In the genomic region with DNA sequence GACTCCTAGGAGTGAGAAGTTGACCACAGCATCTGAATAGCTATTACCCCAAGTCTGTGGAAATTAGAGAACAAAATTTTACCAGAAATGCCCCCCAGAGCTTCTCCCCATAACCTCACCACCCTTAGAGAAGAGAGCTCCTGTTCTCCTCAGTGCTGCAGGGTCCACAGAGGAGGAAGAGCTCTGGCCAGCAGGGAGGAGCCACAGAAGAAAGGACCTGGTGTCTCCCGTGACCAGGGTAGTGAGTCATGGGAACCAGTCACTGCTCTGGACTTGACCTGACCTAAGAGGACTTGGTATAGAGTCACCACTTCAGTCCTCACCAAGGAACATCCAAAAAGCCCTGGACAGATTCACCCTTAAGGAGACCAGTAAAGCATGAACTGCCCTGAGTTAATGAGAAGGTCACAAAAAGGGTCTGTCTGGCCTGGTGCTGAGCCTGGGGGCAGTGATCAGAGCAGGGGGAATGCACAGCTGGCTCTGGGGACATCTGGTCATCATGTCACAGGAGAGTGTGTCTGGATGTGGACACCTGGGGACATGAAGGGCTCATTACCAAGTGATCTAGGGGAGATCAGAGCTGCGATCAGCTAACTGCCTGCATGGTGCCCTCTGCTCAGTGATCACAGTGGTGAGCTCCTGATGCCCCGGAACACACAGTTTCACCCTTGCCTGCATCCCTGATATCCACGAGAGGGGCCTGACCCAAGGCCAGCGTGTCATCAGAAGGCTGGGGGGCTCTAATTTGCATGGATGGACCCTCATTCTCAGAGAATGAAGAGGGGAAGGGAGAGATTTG, we compare ENCODE assay signal across 1 cellular context.
TF ChIP-seq lines count a peak whose summit lies in the region.

No MANE protein-coding gene starts in this region.

TF ChIP-seq in K562, 482 proteins besides CTCF, POLR2A, EP300 and RAD21 (continued from another document and continues in another):
- TF ChIP-seq, protein P1, sequence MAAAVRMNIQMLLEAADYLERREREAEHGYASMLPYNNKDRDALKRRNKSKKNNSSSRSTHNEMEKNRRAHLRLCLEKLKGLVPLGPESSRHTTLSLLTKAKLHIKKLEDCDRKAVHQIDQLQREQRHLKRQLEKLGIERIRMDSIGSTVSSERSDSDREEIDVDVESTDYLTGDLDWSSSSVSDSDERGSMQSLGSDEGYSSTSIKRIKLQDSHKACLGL (CRISPR knock-in tag; IDR thresholded peaks at IDR 0.05; ENCODE audit: borderline replicate concordance, poor library complexity, severe bottlenecking), result no peak
- TF ChIP-seq CBX1 (IDR thresholded peaks at IDR 0.05; ENCODE audit: low read depth), result no peak
- TF ChIP-seq ADNP (tag; IDR thresholded peaks at IDR 0.05), result no peak
- TF ChIP-seq PTTG1 (tag; IDR thresholded peaks at IDR 0.05; ENCODE audit: low read depth), result no peak
- no peak for TF ChIP-seq CEBPG (CRISPR knock-in tag; IDR thresholded peaks at IDR 0.05)
- no peak for TF ChIP-seq CEBPG (tag; conservative IDR thresholded peaks at IDR 0.05 in 1 of 2, IDR thresholded peaks at IDR 0.05 in 1 of 2)
- TF ChIP-seq, protein P2, sequence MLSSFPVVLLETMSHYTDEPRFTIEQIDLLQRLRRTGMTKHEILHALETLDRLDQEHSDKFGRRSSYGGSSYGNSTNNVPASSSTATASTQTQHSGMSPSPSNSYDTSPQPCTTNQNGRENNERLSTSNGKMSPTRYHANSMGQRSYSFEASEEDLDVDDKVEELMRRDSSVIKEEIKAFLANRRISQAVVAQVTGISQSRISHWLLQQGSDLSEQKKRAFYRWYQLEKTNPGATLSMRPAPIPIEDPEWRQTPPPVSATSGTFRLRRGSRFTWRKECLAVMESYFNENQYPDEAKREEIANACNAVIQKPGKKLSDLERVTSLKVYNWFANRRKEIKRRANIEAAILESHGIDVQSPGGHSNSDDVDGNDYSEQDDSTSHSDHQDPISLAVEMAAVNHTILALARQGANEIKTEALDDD (IDR thresholded peaks at IDR 0.05), result peak; percentile 85
- no peak for TF ChIP-seq KDM1A (IDR thresholded peaks at IDR 0.05)
- no peak for TF ChIP-seq GTF2A2 (tag; IDR thresholded peaks at IDR 0.05)
- TF ChIP-seq, protein P3, sequence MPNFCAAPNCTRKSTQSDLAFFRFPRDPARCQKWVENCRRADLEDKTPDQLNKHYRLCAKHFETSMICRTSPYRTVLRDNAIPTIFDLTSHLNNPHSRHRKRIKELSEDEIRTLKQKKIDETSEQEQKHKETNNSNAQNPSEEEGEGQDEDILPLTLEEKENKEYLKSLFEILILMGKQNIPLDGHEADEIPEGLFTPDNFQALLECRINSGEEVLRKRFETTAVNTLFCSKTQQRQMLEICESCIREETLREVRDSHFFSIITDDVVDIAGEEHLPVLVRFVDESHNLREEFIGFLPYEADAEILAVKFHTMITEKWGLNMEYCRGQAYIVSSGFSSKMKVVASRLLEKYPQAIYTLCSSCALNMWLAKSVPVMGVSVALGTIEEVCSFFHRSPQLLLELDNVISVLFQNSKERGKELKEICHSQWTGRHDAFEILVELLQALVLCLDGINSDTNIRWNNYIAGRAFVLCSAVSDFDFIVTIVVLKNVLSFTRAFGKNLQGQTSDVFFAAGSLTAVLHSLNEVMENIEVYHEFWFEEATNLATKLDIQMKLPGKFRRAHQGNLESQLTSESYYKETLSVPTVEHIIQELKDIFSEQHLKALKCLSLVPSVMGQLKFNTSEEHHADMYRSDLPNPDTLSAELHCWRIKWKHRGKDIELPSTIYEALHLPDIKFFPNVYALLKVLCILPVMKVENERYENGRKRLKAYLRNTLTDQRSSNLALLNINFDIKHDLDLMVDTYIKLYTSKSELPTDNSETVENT (CRISPR knock-in tag; IDR thresholded peaks at IDR 0.05), result no peak
- TF ChIP-seq GATAD2B (IDR thresholded peaks at IDR 0.05; ENCODE audit: borderline replicate concordance), result no peak
- no peak for TF ChIP-seq LCOR (CRISPR knock-in tag; IDR thresholded peaks at IDR 0.05)
- no peak for TF ChIP-seq ZNF124 (CRISPR knock-in tag; IDR thresholded peaks at IDR 0.05)
- TF ChIP-seq ZNF324 (CRISPR knock-in tag; IDR thresholded peaks at IDR 0.05), result no peak
- no peak for TF ChIP-seq ASH1L (IDR thresholded peaks at IDR 0.05; ENCODE audit: borderline replicate concordance, low read depth, partially characterized antibody)
- TF ChIP-seq, protein P4, sequence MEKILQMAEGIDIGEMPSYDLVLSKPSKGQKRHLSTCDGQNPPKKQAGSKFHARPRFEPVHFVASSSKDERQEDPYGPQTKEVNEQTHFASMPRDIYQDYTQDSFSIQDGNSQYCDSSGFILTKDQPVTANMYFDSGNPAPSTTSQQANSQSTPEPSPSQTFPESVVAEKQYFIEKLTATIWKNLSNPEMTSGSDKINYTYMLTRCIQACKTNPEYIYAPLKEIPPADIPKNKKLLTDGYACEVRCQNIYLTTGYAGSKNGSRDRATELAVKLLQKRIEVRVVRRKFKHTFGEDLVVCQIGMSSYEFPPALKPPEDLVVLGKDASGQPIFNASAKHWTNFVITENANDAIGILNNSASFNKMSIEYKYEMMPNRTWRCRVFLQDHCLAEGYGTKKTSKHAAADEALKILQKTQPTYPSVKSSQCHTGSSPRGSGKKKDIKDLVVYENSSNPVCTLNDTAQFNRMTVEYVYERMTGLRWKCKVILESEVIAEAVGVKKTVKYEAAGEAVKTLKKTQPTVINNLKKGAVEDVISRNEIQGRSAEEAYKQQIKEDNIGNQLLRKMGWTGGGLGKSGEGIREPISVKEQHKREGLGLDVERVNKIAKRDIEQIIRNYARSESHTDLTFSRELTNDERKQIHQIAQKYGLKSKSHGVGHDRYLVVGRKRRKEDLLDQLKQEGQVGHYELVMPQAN (IDR thresholded peaks at IDR 0.05; ENCODE audit: borderline replicate concordance), result no peak
- TF ChIP-seq, protein P5, sequence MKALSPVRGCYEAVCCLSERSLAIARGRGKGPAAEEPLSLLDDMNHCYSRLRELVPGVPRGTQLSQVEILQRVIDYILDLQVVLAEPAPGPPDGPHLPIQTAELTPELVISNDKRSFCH (CRISPR knock-in tag; IDR thresholded peaks at IDR 0.05), result no peak
- TF ChIP-seq, protein P5 (tag; IDR thresholded peaks at IDR 0.05), result no peak
- TF ChIP-seq FOXJ2 (tag; IDR thresholded peaks at IDR 0.05), result no peak
- TF ChIP-seq, protein P6, sequence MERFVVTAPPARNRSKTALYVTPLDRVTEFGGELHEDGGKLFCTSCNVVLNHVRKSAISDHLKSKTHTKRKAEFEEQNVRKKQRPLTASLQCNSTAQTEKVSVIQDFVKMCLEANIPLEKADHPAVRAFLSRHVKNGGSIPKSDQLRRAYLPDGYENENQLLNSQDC (CRISPR knock-in tag; IDR thresholded peaks at IDR 0.05), result no peak
- no peak for TF ChIP-seq ZNF766 (CRISPR knock-in tag; conservative IDR thresholded peaks at IDR 0.05)
- TF ChIP-seq, protein P7, sequence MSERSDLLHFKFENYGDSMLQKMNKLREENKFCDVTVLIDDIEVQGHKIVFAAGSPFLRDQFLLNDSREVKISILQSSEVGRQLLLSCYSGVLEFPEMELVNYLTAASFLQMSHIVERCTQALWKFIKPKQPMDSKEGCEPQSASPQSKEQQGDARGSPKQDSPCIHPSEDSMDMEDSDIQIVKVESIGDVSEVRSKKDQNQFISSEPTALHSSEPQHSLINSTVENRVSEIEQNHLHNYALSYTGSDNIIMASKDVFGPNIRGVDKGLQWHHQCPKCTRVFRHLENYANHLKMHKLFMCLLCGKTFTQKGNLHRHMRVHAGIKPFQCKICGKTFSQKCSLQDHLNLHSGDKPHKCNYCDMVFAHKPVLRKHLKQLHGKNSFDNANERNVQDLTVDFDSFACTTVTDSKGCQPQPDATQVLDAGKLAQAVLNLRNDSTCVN (CRISPR knock-in tag; IDR thresholded peaks at IDR 0.05), result no peak
- no peak for TF ChIP-seq MCM3 (IDR thresholded peaks at IDR 0.05)
- no peak for TF ChIP-seq NCOA1 (IDR thresholded peaks at IDR 0.05; ENCODE audit: low read depth)
- no peak for TF ChIP-seq BRF1 (IDR thresholded peaks at IDR 0.05; ENCODE audit: borderline replicate concordance, extremely low read depth, insufficient read length)
- no peak for TF ChIP-seq SRSF1 (IDR thresholded peaks at IDR 0.05; ENCODE audit: low read depth, low read length)
- TF ChIP-seq, protein P8, sequence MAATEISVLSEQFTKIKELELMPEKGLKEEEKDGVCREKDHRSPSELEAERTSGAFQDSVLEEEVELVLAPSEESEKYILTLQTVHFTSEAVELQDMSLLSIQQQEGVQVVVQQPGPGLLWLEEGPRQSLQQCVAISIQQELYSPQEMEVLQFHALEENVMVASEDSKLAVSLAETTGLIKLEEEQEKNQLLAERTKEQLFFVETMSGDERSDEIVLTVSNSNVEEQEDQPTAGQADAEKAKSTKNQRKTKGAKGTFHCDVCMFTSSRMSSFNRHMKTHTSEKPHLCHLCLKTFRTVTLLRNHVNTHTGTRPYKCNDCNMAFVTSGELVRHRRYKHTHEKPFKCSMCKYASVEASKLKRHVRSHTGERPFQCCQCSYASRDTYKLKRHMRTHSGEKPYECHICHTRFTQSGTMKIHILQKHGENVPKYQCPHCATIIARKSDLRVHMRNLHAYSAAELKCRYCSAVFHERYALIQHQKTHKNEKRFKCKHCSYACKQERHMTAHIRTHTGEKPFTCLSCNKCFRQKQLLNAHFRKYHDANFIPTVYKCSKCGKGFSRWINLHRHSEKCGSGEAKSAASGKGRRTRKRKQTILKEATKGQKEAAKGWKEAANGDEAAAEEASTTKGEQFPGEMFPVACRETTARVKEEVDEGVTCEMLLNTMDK (IDR thresholded peaks at IDR 0.05; ENCODE audit: borderline replicate concordance, insufficient read depth, low read depth, low read length, poor library complexity, severe bottlenecking), result no peak
- no peak for TF ChIP-seq CBX8 (IDR thresholded peaks at IDR 0.05; ENCODE audit: borderline replicate concordance, extremely low read depth, low read depth, low read length, poor library complexity, severe bottlenecking)
- TF ChIP-seq FOXA3 (CRISPR knock-in tag; conservative IDR thresholded peaks at IDR 0.05 in 1 of 2, IDR thresholded peaks at IDR 0.05 in 1 of 2), result no peak; a peak in 1 of 4 replicates
- TF ChIP-seq JUND (IDR thresholded peaks at IDR 0.05; ENCODE audit: borderline replicate concordance, low read depth, low read length), result peak; percentile 92
- peak; percentile 84 for TF ChIP-seq JUND (tag; IDR thresholded peaks at IDR 0.05; ENCODE audit: borderline replicate concordance, low read depth, low read length)
- no peak for TF ChIP-seq ELF2 (CRISPR knock-in tag; IDR thresholded peaks at IDR 0.05)
- no peak; the same call in 1 of the 2 replicates for TF ChIP-seq FOXJ3 (CRISPR knock-in tag; IDR thresholded peaks at IDR 0.05)
- TF ChIP-seq L3MBTL2 (IDR thresholded peaks at IDR 0.05), result no peak
- peak; percentile 79; the same call in 1 of the 2 replicates for TF ChIP-seq ZNF830 (CRISPR knock-in tag; IDR thresholded peaks at IDR 0.05)
- TF ChIP-seq MYBL2 (IDR thresholded peaks at IDR 0.05; ENCODE audit: low read depth), result no peak
- TF ChIP-seq MYBL2 (CRISPR knock-in tag; IDR thresholded peaks at IDR 0.05; ENCODE audit: borderline replicate concordance), result peak; percentile 81
- TF ChIP-seq HDAC2 (IDR thresholded peaks at IDR 0.05), result no peak
- TF ChIP-seq ZNF717 (CRISPR knock-in tag; IDR thresholded peaks at IDR 0.05), result no peak
- TF ChIP-seq, protein P9, sequence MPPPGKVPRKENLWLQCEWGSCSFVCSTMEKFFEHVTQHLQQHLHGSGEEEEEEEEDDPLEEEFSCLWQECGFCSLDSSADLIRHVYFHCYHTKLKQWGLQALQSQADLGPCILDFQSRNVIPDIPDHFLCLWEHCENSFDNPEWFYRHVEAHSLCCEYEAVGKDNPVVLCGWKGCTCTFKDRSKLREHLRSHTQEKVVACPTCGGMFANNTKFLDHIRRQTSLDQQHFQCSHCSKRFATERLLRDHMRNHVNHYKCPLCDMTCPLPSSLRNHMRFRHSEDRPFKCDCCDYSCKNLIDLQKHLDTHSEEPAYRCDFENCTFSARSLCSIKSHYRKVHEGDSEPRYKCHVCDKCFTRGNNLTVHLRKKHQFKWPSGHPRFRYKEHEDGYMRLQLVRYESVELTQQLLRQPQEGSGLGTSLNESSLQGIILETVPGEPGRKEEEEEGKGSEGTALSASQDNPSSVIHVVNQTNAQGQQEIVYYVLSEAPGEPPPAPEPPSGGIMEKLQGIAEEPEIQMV (tag; conservative IDR thresholded peaks at IDR 0.05; ENCODE audit: low read depth), result peak; percentile 67
- TF ChIP-seq NFYB (IDR thresholded peaks at IDR 0.05; ENCODE audit: extremely low read depth, insufficient read length), result no peak
- TF ChIP-seq, protein P10, sequence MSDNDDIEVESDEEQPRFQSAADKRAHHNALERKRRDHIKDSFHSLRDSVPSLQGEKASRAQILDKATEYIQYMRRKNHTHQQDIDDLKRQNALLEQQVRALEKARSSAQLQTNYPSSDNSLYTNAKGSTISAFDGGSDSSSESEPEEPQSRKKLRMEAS (CRISPR knock-in tag; IDR thresholded peaks at IDR 0.05), result no peak
- peak; percentile 10 for TF ChIP-seq FOS (IDR thresholded peaks at IDR 0.05; ENCODE audit: extremely low read depth, insufficient read length)
- TF ChIP-seq SPI1 (IDR thresholded peaks at IDR 0.05; ENCODE audit: borderline replicate concordance, low read depth, low read length), result no peak
- no peak for TF ChIP-seq ZNF3 (CRISPR knock-in tag; IDR thresholded peaks at IDR 0.05)
- no peak; a peak in 1 of 4 replicates for TF ChIP-seq NRF1 (conservative IDR thresholded peaks at IDR 0.05 in 1 of 2, IDR thresholded peaks at IDR 0.05 in 1 of 2)
- no peak for TF ChIP-seq HCFC1 (IDR thresholded peaks at IDR 0.05; ENCODE audit: low read depth, low read length)
- TF ChIP-seq ZNF586 (CRISPR knock-in tag; conservative IDR thresholded peaks at IDR 0.05), result no peak
- TF ChIP-seq, protein P11, sequence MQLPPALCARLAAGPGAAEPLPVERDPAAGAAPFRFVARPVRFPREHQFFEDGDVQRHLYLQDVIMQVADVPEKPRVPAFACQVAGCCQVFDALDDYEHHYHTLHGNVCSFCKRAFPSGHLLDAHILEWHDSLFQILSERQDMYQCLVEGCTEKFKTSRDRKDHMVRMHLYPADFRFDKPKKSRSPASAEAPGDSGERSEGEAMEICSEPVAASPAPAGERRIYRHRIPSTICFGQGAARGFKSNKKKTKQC (CRISPR knock-in tag; IDR thresholded peaks at IDR 0.05), result 0 out of 2 replicates have a peak, but pooled peaks have one; percentile 34
- TF ChIP-seq, protein P12, sequence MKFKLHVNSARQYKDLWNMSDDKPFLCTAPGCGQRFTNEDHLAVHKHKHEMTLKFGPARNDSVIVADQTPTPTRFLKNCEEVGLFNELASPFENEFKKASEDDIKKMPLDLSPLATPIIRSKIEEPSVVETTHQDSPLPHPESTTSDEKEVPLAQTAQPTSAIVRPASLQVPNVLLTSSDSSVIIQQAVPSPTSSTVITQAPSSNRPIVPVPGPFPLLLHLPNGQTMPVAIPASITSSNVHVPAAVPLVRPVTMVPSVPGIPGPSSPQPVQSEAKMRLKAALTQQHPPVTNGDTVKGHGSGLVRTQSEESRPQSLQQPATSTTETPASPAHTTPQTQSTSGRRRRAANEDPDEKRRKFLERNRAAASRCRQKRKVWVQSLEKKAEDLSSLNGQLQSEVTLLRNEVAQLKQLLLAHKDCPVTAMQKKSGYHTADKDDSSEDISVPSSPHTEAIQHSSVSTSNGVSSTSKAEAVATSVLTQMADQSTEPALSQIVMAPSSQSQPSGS (CRISPR knock-in tag; IDR thresholded peaks at IDR 0.05), result peak; percentile 68; the same call in 1 of the 2 replicates
